Comparison of ENCODE assay signal across 19 cellular contexts in the genomic region with DNA sequence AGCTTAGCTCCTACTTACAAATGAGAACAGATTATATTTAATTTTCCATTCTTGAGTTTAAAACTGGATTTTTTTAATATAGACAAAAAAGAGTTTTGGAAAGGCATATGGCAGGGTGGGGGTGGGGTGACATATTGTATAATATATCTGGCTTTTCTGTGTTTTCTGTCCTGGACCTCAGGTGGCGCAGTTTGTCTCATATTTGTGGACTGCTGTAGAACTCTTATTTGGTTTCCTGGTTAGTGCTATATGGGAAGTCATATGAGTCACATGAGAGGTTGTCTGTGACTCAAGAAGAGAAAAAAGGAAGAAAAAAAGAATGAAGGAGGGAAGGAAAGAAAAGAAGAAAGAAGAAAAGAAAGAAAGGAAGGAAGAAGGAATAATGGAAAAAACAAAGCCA.
"Had no signal": no experiment of that assay in that cellular context is flagged by ENCODE, and none has a peak within 500 bp of the region (broad histone marks: within the 10 kb centered on the region; RNA-seq: fewer than 3 reads in every experiment).

No MANE protein-coding gene starts in this region.

- H3K27ac ChIP-seq: hepatocyte, ovary, suprapubic skin had no signal

- DNase-seq: activated B cell treated with CpG ODN at 0.5 μM for 24 hours; activated CD4-positive, alpha-beta T cell treated with anti-CD3 and anti-CD28 coated beads, Interleukin-2, amount 50 U/mL, for 1 hour; activated effector memory CD4-positive, alpha-beta T cell treated with Interleukin-2 at 50 U/mL for 16 hours; activated T-cell treated with anti-CD3 and anti-CD28 coated beads, Interleukin-2, amount 50 U/mL, for 1 hour; cerebellar nuclear complex; effector memory CD8-positive, alpha-beta T cell; erythroblast; kidney glomerular epithelial cell; mesendoderm; ovary; stimulated activated CD4-positive, alpha-beta T cell treated with anti-CD3 and anti-CD28 coated beads, Interleukin-2, amount 100 ng/mL, for 48 hours; stimulated activated CD8-positive, alpha-beta memory T cell treated with anti-CD3 and anti-CD28 coated beads, Interleukin-4, amount 100 ng/mL, for 48 hours; stimulated activated naive CD8-positive, alpha-beta T cell treated with anti-CD3 and anti-CD28 coated beads, Interleukin-15, Interleukin-2, amounts not matched to agents 100 U/mL and 50 U/mL, for 24 hours had no signal

- H3K27me3 ChIP-seq: hepatocyte, ovary, suprapubic skin had no signal

- H3K4me3 ChIP-seq: hepatocyte, ovary, suprapubic skin had no signal

- H3K36me3 Mint-ChIP-seq: activated naive CD4-positive, alpha-beta T cell treated with anti-CD3 and anti-CD28 coated beads, Interleukin-2, amount 50 U/mL, for 24 hours; type B pancreatic cell had no signal

- H3K27ac Mint-ChIP-seq: activated B cell treated with CpG ODN at 0.5 μM for 24 hours; activated naive CD4-positive, alpha-beta T cell treated with anti-CD3 and anti-CD28 coated beads, Interleukin-2, amount 50 U/mL, for 24 hours; dendritic cell treated with granulocyte-macrophage colony-stimulating factor and Interleukin-4, amounts not matched to agents 40 ng/mL and 50 ng/mL, for 4 days; effector memory CD8-positive, alpha-beta T cell; type B pancreatic cell had no signal

- H3K9me3 ChIP-seq: ovary, suprapubic skin had no signal

- ATAC-seq: effector memory CD8-positive, alpha-beta T cell; stimulated activated naive CD8-positive, alpha-beta T cell treated with anti-CD3 and anti-CD28 coated beads, Interleukin-15, Interleukin-2, amounts not matched to agents 100 U/mL and 50 U/mL, for 24 hours had no signal

- H3K4me1 ChIP-seq: suprapubic skin had no signal

- H3K4me1 Mint-ChIP-seq: activated B cell treated with CpG ODN at 0.5 μM for 24 hours; activated naive CD4-positive, alpha-beta T cell treated with anti-CD3 and anti-CD28 coated beads, Interleukin-2, amount 50 U/mL, for 24 hours; neural crest cell had no signal

- H3K27me3 Mint-ChIP-seq: activated B cell treated with CpG ODN at 0.5 μM for 24 hours; activated naive CD4-positive, alpha-beta T cell treated with anti-CD3 and anti-CD28 coated beads, Interleukin-2, amount 50 U/mL, for 24 hours; dendritic cell treated with granulocyte-macrophage colony-stimulating factor and Interleukin-4, amounts not matched to agents 40 ng/mL and 50 ng/mL, for 4 days; effector memory CD8-positive, alpha-beta T cell; type B pancreatic cell had no signal

- H3K36me3 ChIP-seq: ovary, suprapubic skin had no signal

- H3K4me3 Mint-ChIP-seq: activated B cell treated with CpG ODN at 0.5 μM for 24 hours; activated naive CD4-positive, alpha-beta T cell treated with anti-CD3 and anti-CD28 coated beads, Interleukin-2, amount 50 U/mL, for 24 hours; dendritic cell treated with granulocyte-macrophage colony-stimulating factor and Interleukin-4, amounts not matched to agents 40 ng/mL and 50 ng/mL, for 4 days; effector memory CD8-positive, alpha-beta T cell; neural crest cell; type B pancreatic cell had no signal

- H3K9me3 Mint-ChIP-seq: neural crest cell, type B pancreatic cell had no signal
